Comparison of ENCODE assay signal across 8 cellular contexts in the genomic region with DNA sequence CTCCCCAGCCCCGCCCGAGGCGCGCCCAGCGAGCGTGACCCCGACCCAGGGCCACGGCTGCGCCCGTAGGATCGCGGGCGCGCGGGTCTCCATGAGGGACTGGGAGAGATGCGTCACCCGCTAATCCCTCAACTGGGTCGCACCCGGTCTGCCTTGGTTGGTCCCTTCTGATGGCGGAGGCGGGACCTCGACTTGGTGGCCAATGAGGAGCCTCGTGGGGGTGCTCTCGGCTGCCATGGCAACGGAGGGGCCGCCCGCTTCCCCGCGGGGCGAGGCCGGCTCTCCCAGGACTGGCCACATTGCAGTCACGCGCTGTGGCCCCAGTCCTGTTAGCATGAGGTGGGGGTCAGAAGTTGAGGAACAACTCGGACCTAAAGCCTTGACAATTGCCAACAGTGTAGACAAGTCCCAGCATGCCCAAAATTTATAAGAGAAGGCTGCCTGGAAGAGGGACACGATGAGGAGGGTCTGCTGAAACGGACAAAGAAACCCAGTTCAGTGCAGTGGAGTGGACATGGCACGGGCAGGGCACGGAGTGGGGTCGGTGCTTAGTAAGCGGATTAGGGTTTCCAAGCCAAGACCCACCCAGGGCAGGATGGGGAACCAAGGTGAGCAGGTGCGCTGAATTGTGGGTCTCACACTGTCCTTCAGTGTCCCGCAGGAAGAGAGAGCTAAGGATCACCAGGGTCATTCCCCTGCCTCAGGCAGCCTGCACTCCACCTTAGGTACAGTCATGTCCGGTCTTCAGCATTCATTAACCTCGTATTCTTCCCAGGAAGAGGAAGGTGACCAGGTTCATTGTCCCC. TPM values are rescaled to one million over a fixed set of nuclear protein-coding genes. Genes with fewer than 3 reads are reported as not detected.
A peak's percentile ranks its signal among the peaks of the same experiment; 100 is the strongest.
DNase-seq lines count a peak whose midpoint lies in the region; ATAC-seq, FAIRE-seq and TF ChIP-seq lines count a peak whose summit lies in the region.

No MANE protein-coding gene starts in this region.

- H3K4me1 ChIP-seq in CD4-positive, CD25-positive, alpha-beta regulatory T cell (ENCODE audit: control insufficient read depth, insufficient read depth, low read length, poor library complexity, severe bottlenecking) = peaks cover 25% of the 10 kb centered on the region
- peaks cover 5 to 21% (median 12%) of the 10 kb centered on the region in 4 experiments for H3K4me1 ChIP-seq in H1 (replicated peaks in 1 of 4; ENCODE audit: control insufficient read depth in 3 of 4, insufficient read depth in 4 of 4, low read length in 3 of 4)

- peak overlapping the region; percentile 85 for H4K8ac ChIP-seq in H1 (ENCODE audit: extremely low read depth, insufficient read depth, low read length)

- H3K27ac ChIP-seq in CD4-positive, CD25-positive, alpha-beta regulatory T cell (ENCODE audit: insufficient read depth, low read length, poor library complexity, severe bottlenecking) = peak overlapping the region; percentile 99
- H3K27ac ChIP-seq in H1 (ENCODE audit: low read depth, low read length) = peak overlapping the region; percentile 51

- DNase-seq in CD4-positive, CD25-positive, alpha-beta regulatory T cell = peak; percentile 82 to 95 (median 85)
- peak; percentile 98 for DNase-seq in NCI-H82 (lab: John Stamatoyannopoulos, UW)
- DNase-seq in activated CD8-positive, alpha-beta memory T cell treated with anti-CD3 and anti-CD28 coated beads for 48 hours (ENCODE audit: low read depth in 2 of 3, low spot score in 2 of 3) = peak; percentile 84 to 89 (median 86)
- DNase-seq in H1 (ENCODE audit: low read depth in 1 of 2, low spot score in 2 of 2) = peak; percentile 77 to 96
- peak; percentile 99 for DNase-seq in mesenteric fat pad (ENCODE audit: low spot score)
- DNase-seq in stimulated activated CD8-positive, alpha-beta memory T cell treated with anti-CD3 and anti-CD28 coated beads, Interleukin-15, amount 100 ng/mL, for 1 hour (ENCODE audit: low read depth) = peak; percentile 68

- no peak for TF ChIP-seq EP300 in H1 (IDR thresholded peaks at IDR 0.05; ENCODE audit: borderline replicate concordance in 1 of 2, low read depth in 2 of 2, low read length in 2 of 2)

- peak overlapping the region; percentile 94 for H4K91ac ChIP-seq in H1 (replicated peaks; ENCODE audit: insufficient read length, low read length)

- peaks cover 5% of the 10 kb centered on the region; the same call in 1 of the 2 replicates for H3K23me2 ChIP-seq in H1 (ENCODE audit: low read depth, low read length)

- H3K27me3 Mint-ChIP-seq in CD4-positive, CD25-positive, alpha-beta regulatory T cell = peaks cover 7% of the 10 kb centered on the region

- peak in 1 of 2 experiments; percentile 13; a peak in 1 of 3 replicates for TF ChIP-seq POLR2A in H1 (IDR thresholded peaks at IDR 0.05; ENCODE audit: control extremely low read depth in 1 of 2, low read depth in 2 of 2, low read length in 2 of 2)

- H3K23ac ChIP-seq in H1 (ENCODE audit: insufficient read length) = no peak overlapping the region

- ATAC-seq in CD4-positive, CD25-positive, alpha-beta regulatory T cell (ENCODE audit: low read depth in 2 of 2) = peak; percentile 72 to 73
- ATAC-seq in GM19395 (IDR thresholded peaks at IDR 0.05; ENCODE audit: unreplicated experiment) (peak; percentile 69), HG03558 (IDR thresholded peaks at IDR 0.05; ENCODE audit: extremely low read depth, unreplicated experiment) (peak; percentile 57)

- H4K20me1 ChIP-seq in H1 (replicated peaks in 1 of 2; ENCODE audit: control insufficient read depth in 1 of 2, insufficient read depth in 2 of 2, low read length in 2 of 2) = no peaks in the 10 kb centered on the region

- H2BK5ac ChIP-seq in H1 (ENCODE audit: low read depth, low read length) = peak overlapping the region; percentile 92

- no peaks in the 10 kb centered on the region for H3K9me3 Mint-ChIP-seq in CD4-positive, CD25-positive, alpha-beta regulatory T cell

- no peaks in the 10 kb centered on the region for H3K27me3 ChIP-seq in CD4-positive, CD25-positive, alpha-beta regulatory T cell (ENCODE audit: control insufficient read depth, insufficient read depth, low read length)
- no peaks in the 10 kb centered on the region; a peak in 1 of 7 replicates for H3K27me3 ChIP-seq in H1 (replicated peaks in 1 of 4; ENCODE audit: control insufficient read depth in 3 of 4, extremely low read depth in 1 of 4, insufficient read depth in 3 of 4, low read length in 3 of 4)

- FAIRE-seq in H1 (lab: Jason Lieb, UNC) = no peak

- H3K4ac ChIP-seq in H1 (replicated peaks; ENCODE audit: insufficient read length, low read depth, low read length) = peak overlapping the region; percentile 55

- H3K18ac ChIP-seq in H1 (ENCODE audit: extremely low read depth, low read length) = peak overlapping the region; percentile 81

- no peak overlapping the region for H3K4me3 ChIP-seq in CD4-positive, CD25-positive, alpha-beta regulatory T cell (ENCODE audit: low read depth, low read length)
- H3K4me3 ChIP-seq in H1 (ENCODE audit: extremely low read depth in 1 of 4, insufficient read depth in 2 of 4, low read depth in 3 of 4, low read length in 4 of 4) = peak overlapping the region; percentile 43 to 70 (median 56)

- H2BK15ac ChIP-seq in H1 (ENCODE audit: low read length) = peak overlapping the region; percentile 93

- H2AK5ac ChIP-seq in H1 (ENCODE audit: low read depth, low read length) = peak overlapping the region; percentile 91

- TF ChIP-seq CTCF in H1 (IDR thresholded peaks at IDR 0.05; ENCODE audit: control extremely low read depth in 1 of 3, insufficient read depth in 1 of 3, low read depth in 1 of 3, low read length in 3 of 3) = peak in 1 of 3 experiments; percentile 5; a peak in 1 of 4 replicates

- CTCF ChIA-PET in H1 (lab: Charles Lee; ENCODE audit: partially characterized antibody) = interaction anchor here (1.0 to 1.8 kb wide), 4 partner anchors 22 to 166 kb away, joined by 3 to 12 read pairs (median 6); no protein-coding TSS in a partner anchor

- H3K14ac ChIP-seq in H1 (ENCODE audit: insufficient read length) = no peak overlapping the region

- H2BK12ac ChIP-seq in H1 (ENCODE audit: low read depth, low read length) = peak overlapping the region; percentile 80

- H3K9ac ChIP-seq in H1 (replicated peaks in 1 of 4; ENCODE audit: extremely low read depth in 1 of 4, low read depth in 3 of 4, low read length in 3 of 4) = peak overlapping the region in 2 of 4 experiments; percentile 34 to 55; a peak in 4 of 7 replicates

- H3K4me3 Mint-ChIP-seq in CD4-positive, CD25-positive, alpha-beta regulatory T cell = peak overlapping the region; percentile 84 to 92 (median 88)

- no peak for TF ChIP-seq RAD21 in H1 (IDR thresholded peaks at IDR 0.05 in 1 of 2, conservative IDR thresholded peaks at IDR 0.05 in 1 of 2; ENCODE audit: low read depth in 2 of 2, low read length in 2 of 2)

- peak overlapping the region; percentile 60 to 84 for H3K4me2 ChIP-seq in H1 (ENCODE audit: insufficient read depth in 1 of 2, low read depth in 2 of 2, low read length in 2 of 2)

- H2AFZ ChIP-seq in H1 (ENCODE audit: low read length) = peak overlapping the region; percentile 47; the same call in 1 of the 2 replicates

- no peaks in the 10 kb centered on the region for H3K36me3 ChIP-seq in CD4-positive, CD25-positive, alpha-beta regulatory T cell (ENCODE audit: control insufficient read depth, insufficient read depth, low read length)
- no peaks in the 10 kb centered on the region for H3K36me3 ChIP-seq in H1 (ENCODE audit: control insufficient read depth in 2 of 4, insufficient read depth in 4 of 4, low read length in 3 of 4)

- POLR2A ChIA-PET in H1 (lab: Charles Lee; ENCODE audit: partially characterized antibody) = interaction anchor here (1.1 to 3.5 kb wide), 10 partner anchors 11 to 82 kb away, joined by 3 to 54 read pairs (median 6); partner anchors contain the start of genes ANAPC16, ASCC1 and DDIT4

- H3K4me1 Mint-ChIP-seq in CD4-positive, CD25-positive, alpha-beta regulatory T cell = peaks cover 0 to 54% (median 33%) of the 10 kb centered on the region in 4 donors

- WGBS in H1 (ENCODE audit: extremely low coverage in 1 of 2, insufficient coverage in 1 of 2, insufficient read length in 1 of 2, insufficient replicate concordance in 2 of 2, low coverage in 1 of 2, low lambda C conversion rate in 2 of 2, missing lambda C conversion rate in 1 of 2), 2 experiments = 15% methylated on average over 44 of the region's 44 CpGs; no CpG with 5 or more reads in 1 of the 2 experiments

- H3K27ac Mint-ChIP-seq in CD4-positive, CD25-positive, alpha-beta regulatory T cell = peak overlapping the region; percentile 99 to 100 (median 99)

- no peaks in the 10 kb centered on the region for H3K36me3 Mint-ChIP-seq in CD4-positive, CD25-positive, alpha-beta regulatory T cell

- H4K5ac ChIP-seq in H1 (ENCODE audit: insufficient read length, low read depth, low read length) = peak overlapping the region; percentile 1

- no peaks in the 10 kb centered on the region for H3K9me3 ChIP-seq in CD4-positive, CD25-positive, alpha-beta regulatory T cell (ENCODE audit: control insufficient read depth in 2 of 2, low read length in 2 of 2)
- no peaks in the 10 kb centered on the region; a peak in 1 of 4 replicates for H3K9me3 ChIP-seq in H1 (ENCODE audit: insufficient read depth in 2 of 2, low read depth in 1 of 2, low read length in 1 of 2)

- peak overlapping the region; percentile 93 for H2BK120ac ChIP-seq in H1 (replicated peaks; ENCODE audit: low read depth, low read length)

- H3K56ac ChIP-seq in H1 (replicated peaks; ENCODE audit: insufficient read length, low read depth, low read length) = peak overlapping the region; percentile 38

- no peaks in the 10 kb centered on the region for H3K79me1 ChIP-seq in H1 (ENCODE audit: low read depth, low read length)

- no peaks in the 10 kb centered on the region for H3K79me2 ChIP-seq in H1 (ENCODE audit: control insufficient read depth in 1 of 2, insufficient read depth in 2 of 2, low read length in 2 of 2)

- H2BK20ac ChIP-seq in H1 (ENCODE audit: low read length) = peak overlapping the region; percentile 24

RNA-seq across cellular contexts. Expression of gene DDIT4, which starts 24.4 kb away (rescaled TPM):
- 403 TPM for total RNA-seq in CD4-positive, CD25-positive, alpha-beta regulatory T cell
- polyA plus RNA-seq in CD4-positive, CD25-positive, alpha-beta regulatory T cell = 100 to 1,000 TPM in 1 of 4 donors, 10 to 100 TPM in 3; 62.1 to 123 (median 76.6) TPM
- 42.1 and 47.4 TPM in 2 replicates for total RNA-seq in H1 (2021; fragmentation: NEBNext Ultra II Directional; extraction: Animal tissue kit (Norgen Biotek cat#: 25700))
- polyA plus RNA-seq in H1 (2011; rRNA removed) = 108 and 187 TPM in 2 replicates
- 146 TPM for polyA plus RNA-seq in H1 (2011; cell fraction: cytosol; rRNA removed)
- polyA plus RNA-seq in H1 (2011; cell fraction: nucleus; rRNA removed) = 143 TPM
- polyA plus RNA-seq in H1 (2012, experiment 1 of 2) = 55.0 to 142 TPM (median 113 TPM) in 4 replicates
- 62.5 TPM for polyA plus RNA-seq in H1 (2012, experiment 2 of 2)
- polyA plus RNA-seq in H1 (2013, experiment 1 of 2) = 18.5 TPM
- 19.9 TPM for polyA plus RNA-seq in H1 (2013, experiment 2 of 2)
- polyA minus RNA-seq in H1 (2011; rRNA and poly(A)+ RNA removed) = 63.3 and 82.3 TPM in 2 replicates
- polyA minus RNA-seq in H1 (2011; cell fraction: cytosol; rRNA and poly(A)+ RNA removed) = 113 TPM
- 186 TPM for polyA minus RNA-seq in H1 (2011; cell fraction: nucleus; rRNA and poly(A)+ RNA removed)
- total RNA-seq in mesenteric fat pad = 236 TPM

RNA-seq across cellular contexts. Expression of gene DNAJB12, which starts 56.5 kb away (rescaled TPM):
- 40.2 TPM for total RNA-seq in CD4-positive, CD25-positive, alpha-beta regulatory T cell
- 10 to 100 TPM; 17.8 to 24.4 (median 19.9) TPM for polyA plus RNA-seq in CD4-positive, CD25-positive, alpha-beta regulatory T cell
- total RNA-seq in H1 (2021; fragmentation: NEBNext Ultra II Directional; extraction: Animal tissue kit (Norgen Biotek cat#: 25700)) = 19.6 and 20.5 TPM in 2 replicates
- polyA plus RNA-seq in H1 (2011; rRNA removed) = 10.8 and 16.0 TPM in 2 replicates
- polyA plus RNA-seq in H1 (2011; cell fraction: cytosol; rRNA removed) = 12.4 TPM
- 23.3 TPM for polyA plus RNA-seq in H1 (2011; cell fraction: nucleus; rRNA removed)
- 10.7 to 18.5 TPM (median 16.7 TPM) in 4 replicates for polyA plus RNA-seq in H1 (2012, experiment 1 of 2)
- polyA plus RNA-seq in H1 (2012, experiment 2 of 2) = 12.5 TPM
- 14.1 TPM for polyA plus RNA-seq in H1 (2013, experiment 1 of 2)
- polyA plus RNA-seq in H1 (2013, experiment 2 of 2) = 15.3 TPM
- polyA minus RNA-seq in H1 (2011; rRNA and poly(A)+ RNA removed) = 9.2 and 9.8 TPM in 2 replicates
- polyA minus RNA-seq in H1 (2011; cell fraction: cytosol; rRNA and poly(A)+ RNA removed) = 12.0 TPM
- 13.9 TPM for polyA minus RNA-seq in H1 (2011; cell fraction: nucleus; rRNA and poly(A)+ RNA removed)
- 37.7 TPM for total RNA-seq in mesenteric fat pad
